ENCODE assay signal across 1 cellular context in genomic region chr9:128093016-128093415, GRCh38.
TF ChIP-seq lines count a peak whose summit lies in the region.

No MANE protein-coding gene starts in this region.

TF ChIP-seq in HCT116, 20 proteins besides CTCF, POLR2A, EP300 and RAD21:
- no peak for TF ChIP-seq JUND (IDR thresholded peaks at IDR 0.05)
- no peak for TF ChIP-seq ZNF274 (IDR thresholded peaks at IDR 0.05; ENCODE audit: low read depth, low read length)
- no peak for TF ChIP-seq ZFX (IDR thresholded peaks at IDR 0.05)
- TF ChIP-seq EZH2phosphoT487 (IDR thresholded peaks at IDR 0.05; ENCODE audit: borderline replicate concordance): no peak
